Comparison of ENCODE assay signal across 12 cellular contexts in the genomic region with DNA sequence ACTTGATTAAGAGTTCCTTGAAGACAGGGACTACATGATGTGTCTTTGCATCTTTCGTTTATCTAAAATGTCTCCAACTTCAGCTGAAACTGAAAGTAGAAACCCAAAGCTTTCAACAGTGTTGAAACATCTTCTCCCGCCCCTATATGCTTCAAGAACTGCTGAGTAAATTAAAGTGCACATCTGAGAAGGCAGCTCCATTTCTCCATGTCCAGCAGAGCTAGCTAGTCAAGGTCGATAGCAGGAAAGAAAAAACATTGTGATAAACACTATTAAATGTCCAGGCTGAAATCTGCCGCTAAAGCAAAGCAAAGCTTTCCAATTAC.
DNase-seq lines count a peak whose midpoint lies in the region; ATAC-seq, FAIRE-seq and TF ChIP-seq lines count a peak whose summit lies in the region.
"Had no signal": no experiment of that assay in that cellular context is flagged by ENCODE, and none has a peak within 500 bp of the region (broad histone marks: within the 10 kb centered on the region; RNA-seq: fewer than 3 reads in every experiment).

No MANE protein-coding gene starts in this region.

- ATAC-seq in GM18519 (IDR thresholded peaks at IDR 0.05; ENCODE audit: low FRiP score, unreplicated experiment) (peak; percentile 49), HG03159 (IDR thresholded peaks at IDR 0.05; ENCODE audit: unreplicated experiment) (no peak)

- TF ChIP-seq CTCF in AG09309 (IDR thresholded peaks at IDR 0.05; ENCODE audit: control insufficient read depth, insufficient read depth, low read depth, low read length, missing control alignments) (no peak), PC-9 (conservative IDR thresholded peaks at IDR 0.05) (no peak), hepatocyte (IDR thresholded peaks at IDR 0.05; ENCODE audit: poor library complexity) (no peak)

- no TSS peak for BruUV-seq in PC-9 (replicated peaks; lab: Mats Ljungman, UMichigan)

- no peak overlapping the region for H3K27ac ChIP-seq in PC-9
- peak overlapping the region; percentile 35 for H3K27ac ChIP-seq in hepatocyte
- H3K27ac ChIP-seq: epithelial cell of prostate had no signal

- no peaks in the 10 kb centered on the region for H3F3A ChIP-seq in PC-9 (ENCODE audit: insufficient read depth, low read depth)

- CTCF ChIA-PET in PC-9 (lab: Charles Lee) = no interaction called here

- H3K4me2 ChIP-seq in PC-9 (peak overlapping the region; percentile 7; the same call in 1 of the 2 replicates), hepatocyte (peak overlapping the region; percentile 34)

- intact Hi-C loops in PC-9 (cut with micrococcal nuclease; ENCODE audit: unreplicated experiment) = no loop called here

- H4K20me1 ChIP-seq in PC-9 (ENCODE audit: insufficient read depth) (no peaks in the 10 kb centered on the region), hepatocyte (ENCODE audit: insufficient read depth, poor library complexity, severe bottlenecking) (no peaks in the 10 kb centered on the region)

- no peaks in the 10 kb centered on the region for H3K4me1 ChIP-seq in PC-9 (replicated peaks; ENCODE audit: insufficient read depth)
- H3K4me1 ChIP-seq in hepatocyte (ENCODE audit: insufficient read depth) = no peaks in the 10 kb centered on the region

- no peaks in the 10 kb centered on the region for H3K79me2 ChIP-seq in PC-9 (ENCODE audit: low read depth)
- no peaks in the 10 kb centered on the region for H3K79me2 ChIP-seq in hepatocyte

- H2AFZ ChIP-seq in PC-9 (no peak overlapping the region), hepatocyte (no peak overlapping the region)

- H3K36me3 ChIP-seq in PC-9 (ENCODE audit: low read depth) (no peaks in the 10 kb centered on the region), hepatocyte (replicated peaks; ENCODE audit: insufficient read depth, low read depth) (no peaks in the 10 kb centered on the region)

- no peak for FAIRE-seq in HTR-8/SVneo (lab: Jason Lieb, UNC)

- 52% methylated on average over 4 of the region's 4 CpGs for WGBS in hepatocyte (ENCODE audit: low lambda C conversion rate, missing lambda C conversion rate)

- DNase-seq in AG09309 (ENCODE audit: low read depth) = no peak
- no peak for DNase-seq in PC-9
- no peak for DNase-seq in hepatocyte (ENCODE audit: low spot score)
- DNase-seq in NCI-H2029 (lab: John Stamatoyannopoulos, UW) = no peak
- DNase-seq in D341Med (ENCODE audit: low spot score) = no peak
- no peak for DNase-seq in HTR-8/SVneo (ENCODE audit: insufficient read length, low spot score)
- DNase-seq: DMS79 treated with DMSO at 0.1 percent for 48 hours, mammary epithelial cell, SHP77 treated with DMSO at 0.1 percent for 48 hours had no signal

- no peaks in the 10 kb centered on the region for H3K9me3 ChIP-seq in PC-9 (ENCODE audit: insufficient read depth, low read depth)
- H3K9me3 ChIP-seq in hepatocyte (ENCODE audit: low read depth) = no peaks in the 10 kb centered on the region

- POLR2A ChIA-PET in PC-9 (lab: Charles Lee; ENCODE audit: unreplicated experiment) = no interaction called here

- no peaks in the 10 kb centered on the region for H3K9me2 ChIP-seq in PC-9 (ENCODE audit: insufficient read depth)
- no peaks in the 10 kb centered on the region for H3K9me2 ChIP-seq in hepatocyte (replicated peaks; ENCODE audit: insufficient read depth)

- peaks cover 15% of the 10 kb centered on the region for H3K27me3 ChIP-seq in PC-9 (ENCODE audit: insufficient read depth, low read depth)
- no peaks in the 10 kb centered on the region for H3K27me3 ChIP-seq in hepatocyte

- H3K4me3 ChIP-seq in AG09309 (ENCODE audit: control insufficient read depth, low read depth, low read length) (peak overlapping the region; percentile 10), PC-9 (no peak overlapping the region), hepatocyte (no peak overlapping the region)
